In genomic region chr5:37197340-37198050, GRCh38 we compare ENCODE assay signal across 8 cellular contexts. TPM values are rescaled to one million over a fixed set of nuclear protein-coding genes. Genes with fewer than 3 reads are reported as not detected.
DNase-seq lines count a peak whose midpoint lies in the region; ATAC-seq lines count a peak whose summit lies in the region.

No MANE protein-coding gene starts in this region.

- no peaks in the 10 kb centered on the region for H3K36me3 Mint-ChIP-seq in activated T-helper 17 cell treated with anti-CD3 and anti-CD28 coated beads, Interleukin-2, amount 50 U/mL, for 72 hours (ENCODE audit: low read depth)
- peaks cover 22% of the 10 kb centered on the region for H3K36me3 Mint-ChIP-seq in stimulated activated naive CD8-positive, alpha-beta T cell treated with anti-CD3 and anti-CD28 coated beads, Interleukin-15, Interleukin-2, amounts not matched to agents 100 ng/mL and 50 ng/mL, for 24 hours (ENCODE audit: low read depth)

- no peaks in the 10 kb centered on the region for H3K27me3 Mint-ChIP-seq in activated T-helper 17 cell treated with anti-CD3 and anti-CD28 coated beads, Interleukin-2, amount 50 U/mL, for 72 hours
- H3K27me3 Mint-ChIP-seq in stimulated activated naive CD8-positive, alpha-beta T cell treated with anti-CD3 and anti-CD28 coated beads, Interleukin-15, Interleukin-2, amounts not matched to agents 100 ng/mL and 50 ng/mL, for 24 hours, result no peaks in the 10 kb centered on the region

- peak overlapping the region; percentile 64 for H3K4me3 Mint-ChIP-seq in activated T-helper 17 cell treated with anti-CD3 and anti-CD28 coated beads, Interleukin-2, amount 50 U/mL, for 72 hours
- peak overlapping the region; percentile 65 for H3K4me3 Mint-ChIP-seq in stimulated activated naive CD8-positive, alpha-beta T cell treated with anti-CD3 and anti-CD28 coated beads, Interleukin-15, Interleukin-2, amounts not matched to agents 100 ng/mL and 50 ng/mL, for 24 hours

- DNase-seq in AG20443 (ENCODE audit: low spot score), result peak; percentile 23
- no peak for DNase-seq in NCI-H524 (lab: John Stamatoyannopoulos, UW)
- DNase-seq in UCSD-AML1 (lab: John Stamatoyannopoulos, UW; ENCODE audit: unreplicated experiment), result no peak

- ATAC-seq in GM19043 (IDR thresholded peaks at IDR 0.05; ENCODE audit: low read depth, unreplicated experiment) (peak; percentile 81), HG03280 (IDR thresholded peaks at IDR 0.05; ENCODE audit: unreplicated experiment) (peak; percentile 76), HG03439 (IDR thresholded peaks at IDR 0.05; ENCODE audit: unreplicated experiment) (no peak)
- peak; percentile 83 for ATAC-seq in activated T-helper 17 cell treated with anti-CD3 and anti-CD28 coated beads, Interleukin-2, amount 50 U/mL, for 72 hours (replicated peaks)

- no peaks in the 10 kb centered on the region for H3K9me3 Mint-ChIP-seq in activated T-helper 17 cell treated with anti-CD3 and anti-CD28 coated beads, Interleukin-2, amount 50 U/mL, for 72 hours
- no peaks in the 10 kb centered on the region for H3K9me3 Mint-ChIP-seq in stimulated activated naive CD8-positive, alpha-beta T cell treated with anti-CD3 and anti-CD28 coated beads, Interleukin-15, Interleukin-2, amounts not matched to agents 100 ng/mL and 50 ng/mL, for 24 hours

- peaks cover 16% of the 10 kb centered on the region for H3K4me1 Mint-ChIP-seq in activated T-helper 17 cell treated with anti-CD3 and anti-CD28 coated beads, Interleukin-2, amount 50 U/mL, for 72 hours
- peaks cover 34% of the 10 kb centered on the region for H3K4me1 Mint-ChIP-seq in stimulated activated naive CD8-positive, alpha-beta T cell treated with anti-CD3 and anti-CD28 coated beads, Interleukin-15, Interleukin-2, amounts not matched to agents 100 ng/mL and 50 ng/mL, for 24 hours (ENCODE audit: low read depth)

- peak overlapping the region; percentile 81 for H3K27ac Mint-ChIP-seq in activated T-helper 17 cell treated with anti-CD3 and anti-CD28 coated beads, Interleukin-2, amount 50 U/mL, for 72 hours
- peak overlapping the region; percentile 84 for H3K27ac Mint-ChIP-seq in stimulated activated naive CD8-positive, alpha-beta T cell treated with anti-CD3 and anti-CD28 coated beads, Interleukin-15, Interleukin-2, amounts not matched to agents 100 ng/mL and 50 ng/mL, for 24 hours

RNA-seq across cellular contexts. Expression of gene CPLANE1, which starts 51.7 kb away (rescaled TPM):
- total RNA-seq in activated T-helper 17 cell treated with anti-CD3 and anti-CD28 coated beads, Interleukin-2, amount 50 U/mL, for 72 hours, result 1 to 10 TPM; 5.8 to 9.0 TPM
